ENCODE assay signal across 18 cellular contexts in genomic region chr6:32949113-32949512, GRCh38. TPM values are rescaled to one million over a fixed set of nuclear protein-coding genes. Genes with fewer than 3 reads are reported as not detected.
"Had no signal": no experiment of that assay in that cellular context is flagged by ENCODE, and none has a peak within 500 bp of the region (broad histone marks: within the 10 kb centered on the region; RNA-seq: fewer than 3 reads in every experiment).

No MANE protein-coding gene starts in this region.

- H3K27me3 Mint-ChIP-seq: natural killer cell treated with Interleukin-12 subunit alpha and Interleukin-12 subunit beta and Interleukin-15 and Interleukin-18, amount 100 ng/mL, for 72 hours had no signal

- H3K27me3 ChIP-seq: ascending aorta, cardiac muscle cell, esophagus squamous epithelium, spleen, testis, upper lobe of right lung had no signal

- H3K27ac ChIP-seq: ascending aorta, cardiac muscle cell, esophagus squamous epithelium, psoas muscle, testis, upper lobe of right lung had no signal

- H3K4me3 ChIP-seq: ascending aorta, cardiac muscle cell, esophagus squamous epithelium, psoas muscle, testis, upper lobe of right lung had no signal

- H3K9me3 Mint-ChIP-seq: natural killer cell treated with Interleukin-12 subunit alpha and Interleukin-12 subunit beta and Interleukin-15 and Interleukin-18, amount 100 ng/mL, for 72 hours had no signal

- ATAC-seq: activated CD4-positive, CD25-positive, alpha-beta regulatory T cell treated with anti-CD3 and anti-CD28 coated beads, Interleukin-2, amount 50 U/mL, for 24 hours; natural killer cell treated with Interleukin-12 subunit alpha and Interleukin-12 subunit beta and Interleukin-15 and Interleukin-18, amount 100 ng/mL, for 72 hours; psoas muscle; sciatic nerve; stimulated activated naive CD8-positive, alpha-beta T cell treated with anti-CD3 and anti-CD28 coated beads, Interleukin-15, Interleukin-2, amounts not matched to agents 100 U/mL and 50 U/mL, for 24 hours; upper lobe of right lung had no signal

- DNase-seq: activated CD4-positive, alpha-beta T cell treated with anti-CD3 and anti-CD28 coated beads, Interleukin-2, amount 50 U/mL, for 48 hours; activated gamma-delta T cell treated with Interleukin-2 at 50 U/mL for 16 hours; activated T-cell treated with anti-CD3 and anti-CD28 coated beads, Interleukin-2, amount 50 U/mL, for 48 hours; esophagus squamous epithelium; foreskin fibroblast; psoas muscle; spleen; stimulated activated CD4-positive, alpha-beta T cell treated with anti-CD3 and anti-CD28 coated beads, Interleukin-2, amount 100 ng/mL, for 24 hours; stimulated activated naive CD8-positive, alpha-beta T cell treated with anti-CD3 and anti-CD28 coated beads, Interleukin-15, Interleukin-2, amounts not matched to agents 100 U/mL and 50 U/mL, for 24 hours; testis; upper lobe of right lung had no signal

- H3K36me3 Mint-ChIP-seq: natural killer cell treated with Interleukin-12 subunit alpha and Interleukin-12 subunit beta and Interleukin-15 and Interleukin-18, amount 100 ng/mL, for 72 hours had no signal

- H3K4me3 Mint-ChIP-seq: natural killer cell treated with Interleukin-12 subunit alpha and Interleukin-12 subunit beta and Interleukin-15 and Interleukin-18, amount 100 ng/mL, for 72 hours; T-helper 2 cell treated with Interferon-gamma antibody and Interleukin-4, amounts not matched to agents 5 μg/mL and 100 μg/mL, for 36 hours had no signal

- H3K27ac Mint-ChIP-seq: natural killer cell treated with Interleukin-12 subunit alpha and Interleukin-12 subunit beta and Interleukin-15 and Interleukin-18, amount 100 ng/mL, for 72 hours; T-helper 2 cell treated with Interferon-gamma antibody and Interleukin-4, amounts not matched to agents 5 μg/mL and 100 μg/mL, for 36 hours had no signal

- H3K9me3 ChIP-seq: esophagus squamous epithelium, spleen, testis, upper lobe of right lung had no signal

- H3K36me3 ChIP-seq: ascending aorta, cardiac muscle cell, esophagus squamous epithelium, upper lobe of right lung had no signal

- H3K4me1 ChIP-seq: testis had no signal

RNA-seq across cellular contexts. Expression of gene HLA-DMB, which starts 8.3 kb away (rescaled TPM):
- total RNA-seq: cardiac muscle cell, lung microvascular endothelial cell had no signal
- polyA plus RNA-seq: cardiac muscle cell had no signal
